ENCODE assay signal across 11 cellular contexts in the genomic region with DNA sequence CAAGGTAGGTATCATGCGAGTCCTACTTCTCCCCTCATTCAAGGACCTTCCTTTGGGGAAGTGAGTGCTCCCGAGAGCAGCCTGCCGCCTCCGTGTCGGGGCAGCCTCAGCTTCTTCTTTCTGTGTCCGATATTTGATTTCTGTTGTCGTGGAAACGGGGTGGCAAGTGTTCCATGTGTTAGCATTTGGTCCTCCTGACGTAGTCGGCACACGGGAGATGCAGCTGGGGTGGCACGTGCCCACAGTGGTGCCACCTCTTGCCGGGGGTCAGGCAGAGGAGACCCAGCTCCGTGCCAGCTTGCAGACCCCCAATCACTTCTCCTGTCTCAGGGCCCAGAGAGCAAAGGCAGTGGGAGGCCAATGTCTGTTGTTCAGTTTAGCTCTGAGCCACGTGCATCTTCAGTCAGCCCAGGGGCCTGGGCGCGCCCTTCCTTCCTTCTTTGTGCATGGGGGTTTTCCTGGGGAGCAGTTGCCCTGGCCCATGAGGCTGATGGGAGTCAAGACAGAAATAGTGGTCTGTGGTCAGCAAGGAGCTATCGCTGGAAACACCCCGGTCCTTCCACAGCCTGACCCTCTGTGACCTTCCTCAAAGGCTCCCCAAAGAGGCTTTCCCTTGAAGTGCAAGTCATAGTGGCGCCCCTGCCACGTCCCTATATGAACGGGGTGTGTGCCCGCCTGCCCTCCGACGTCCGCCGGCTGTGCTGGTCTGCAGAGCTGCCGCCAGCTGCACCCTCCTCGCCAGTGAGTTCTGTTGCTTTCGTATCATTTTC. TPM values are rescaled to one million over a fixed set of nuclear protein-coding genes. Genes with fewer than 3 reads are reported as not detected.
DNase-seq lines count a peak whose midpoint lies in the region; ATAC-seq and TF ChIP-seq lines count a peak whose summit lies in the region.
"Had no signal": no experiment of that assay in that cellular context is flagged by ENCODE, and none has a peak within 500 bp of the region (broad histone marks: within the 10 kb centered on the region; RNA-seq: fewer than 3 reads in every experiment).

No MANE protein-coding gene starts in this region.

- WGBS in esophagus muscularis mucosa, result 75% methylated on average over 23 of the region's 30 CpGs
- WGBS in ovary, 3 donors, result 87 to 91% (median 88%) methylated on average over 30 of the region's 30 CpGs

- peaks cover 49% of the 10 kb centered on the region; the same call in 1 of the 2 replicates for H4K20me1 ChIP-seq in Karpas-422 (ENCODE audit: insufficient read depth, low read depth, low read length)

- H3K9me3 ChIP-seq in esophagus muscularis mucosa (no peaks in the 10 kb centered on the region), ovary (no peaks in the 10 kb centered on the region), Karpas-422 (ENCODE audit: low read length) (no peaks in the 10 kb centered on the region)

- H3K27me3 ChIP-seq in esophagus muscularis mucosa, result no peaks in the 10 kb centered on the region
- no peaks in the 10 kb centered on the region for H3K27me3 ChIP-seq in ovary
- no peaks in the 10 kb centered on the region for H3K27me3 ChIP-seq in Karpas-422 (ENCODE audit: low read length)
- H3K27me3 ChIP-seq: cardiac muscle cell had no signal

- ATAC-seq in HG02981 (IDR thresholded peaks at IDR 0.05; ENCODE audit: unreplicated experiment), result peak; percentile 45
- ATAC-seq in activated T-helper 17 cell treated with anti-CD3 and anti-CD28 coated beads, Interleukin-2, amount 50 U/mL, for 72 hours (replicated peaks), result peak; percentile 23
- peak; percentile 74 to 79 for ATAC-seq in naive B cell (ENCODE audit: low read depth in 2 of 2)
- ATAC-seq in GM18858 (IDR thresholded peaks at IDR 0.05; ENCODE audit: unreplicated experiment), result no peak

- peak overlapping the region in 2 of 4 donors; percentile 0 to 37 for H3K27ac ChIP-seq in esophagus muscularis mucosa (replicated peaks in 1 of 4)
- no peak overlapping the region for H3K27ac ChIP-seq in ovary
- no peak overlapping the region for H3K27ac ChIP-seq in Karpas-422 (ENCODE audit: low read length)
- H3K27ac ChIP-seq: cardiac muscle cell had no signal

- H3K9ac ChIP-seq in Karpas-422 (ENCODE audit: low read length), result no peak overlapping the region

- no peaks in the 10 kb centered on the region for H3K79me2 ChIP-seq in Karpas-422 (ENCODE audit: low read length)

- H3K27ac Mint-ChIP-seq in activated T-helper 17 cell treated with anti-CD3 and anti-CD28 coated beads, Interleukin-2, amount 50 U/mL, for 72 hours, result peak overlapping the region; percentile 56
- H3K27ac Mint-ChIP-seq in naive B cell, result peak overlapping the region; percentile 98 to 100 (median 99)

- H3K27me3 Mint-ChIP-seq in activated T-helper 17 cell treated with anti-CD3 and anti-CD28 coated beads, Interleukin-2, amount 50 U/mL, for 72 hours, result no peaks in the 10 kb centered on the region
- no peaks in the 10 kb centered on the region for H3K27me3 Mint-ChIP-seq in naive B cell

- H3K9me2 ChIP-seq in Karpas-422 (replicated peaks; ENCODE audit: insufficient read depth, low read length), result no peaks in the 10 kb centered on the region

- H3K9me3 Mint-ChIP-seq in activated T-helper 17 cell treated with anti-CD3 and anti-CD28 coated beads, Interleukin-2, amount 50 U/mL, for 72 hours, result no peaks in the 10 kb centered on the region
- H3K9me3 Mint-ChIP-seq in naive B cell, result no peaks in the 10 kb centered on the region

- H3K4me3 ChIP-seq in esophagus muscularis mucosa, result no peak overlapping the region
- no peak overlapping the region for H3K4me3 ChIP-seq in ovary
- no peak overlapping the region for H3K4me3 ChIP-seq in Karpas-422 (ENCODE audit: low read length)
- H3K4me3 ChIP-seq: cardiac muscle cell had no signal

- H3K4me1 Mint-ChIP-seq in activated T-helper 17 cell treated with anti-CD3 and anti-CD28 coated beads, Interleukin-2, amount 50 U/mL, for 72 hours, result peaks cover 6% of the 10 kb centered on the region
- peaks cover 34 to 66% (median 44%) of the 10 kb centered on the region in 3 donors for H3K4me1 Mint-ChIP-seq in naive B cell

- peaks cover 0 to 18% (median 15%) of the 10 kb centered on the region in 4 donors for H3K4me1 ChIP-seq in esophagus muscularis mucosa
- H3K4me1 ChIP-seq in ovary (ENCODE audit: insufficient read depth), result peaks cover 2% of the 10 kb centered on the region
- H3K4me1 ChIP-seq in Karpas-422 (ENCODE audit: low read length), result no peaks in the 10 kb centered on the region

- DNase-seq in GF-D8 (lab: John Stamatoyannopoulos, UW) (peak; percentile 78), naive B cell (peak; percentile 86), esophagus muscularis mucosa (ENCODE audit: extremely low spot score) (no peak), ovary (no peak), Karpas-422 (no peak)
- DNase-seq: activated CD4-positive, alpha-beta T cell treated with anti-CD3 and anti-CD28 coated beads for 48 hours; NCI-H446 had no signal

- H3K4me3 Mint-ChIP-seq in activated T-helper 17 cell treated with anti-CD3 and anti-CD28 coated beads, Interleukin-2, amount 50 U/mL, for 72 hours, result no peak overlapping the region
- H3K4me3 Mint-ChIP-seq in naive B cell, result peak overlapping the region; percentile 45 to 90 (median 82)

- H3K36me3 Mint-ChIP-seq in activated T-helper 17 cell treated with anti-CD3 and anti-CD28 coated beads, Interleukin-2, amount 50 U/mL, for 72 hours (ENCODE audit: low read depth), result no peaks in the 10 kb centered on the region
- H3K36me3 Mint-ChIP-seq in naive B cell, result no peaks in the 10 kb centered on the region

- no peak overlapping the region for H2AFZ ChIP-seq in Karpas-422 (ENCODE audit: low read length)

- TF ChIP-seq EP300 in esophagus muscularis mucosa (IDR thresholded peaks at IDR 0.05) (no peak), ovary (IDR thresholded peaks at IDR 0.05) (no peak)

- TF ChIP-seq CTCF in esophagus muscularis mucosa (IDR thresholded peaks at IDR 0.05), result no peak
- no peak for TF ChIP-seq CTCF in ovary (IDR thresholded peaks at IDR 0.05)

- H3K4me2 ChIP-seq in Karpas-422 (ENCODE audit: low read depth, low read length, poor library complexity, severe bottlenecking), result no peak overlapping the region

- no peak for TF ChIP-seq POLR2A in esophagus muscularis mucosa (IDR thresholded peaks at IDR 0.05; ENCODE audit: low read depth)
- no peak for TF ChIP-seq POLR2A in ovary (IDR thresholded peaks at IDR 0.05)

- intact Hi-C loops in esophagus muscularis mucosa (cut with DNase I), result no loop called here
- intact Hi-C loops in ovary (cut with DNase I), result no loop called here

- no peaks in the 10 kb centered on the region for H3K36me3 ChIP-seq in esophagus muscularis mucosa
- H3K36me3 ChIP-seq in ovary, result no peaks in the 10 kb centered on the region
- H3K36me3 ChIP-seq in Karpas-422 (ENCODE audit: insufficient read depth, low read length), result no peaks in the 10 kb centered on the region
- H3K36me3 ChIP-seq: cardiac muscle cell had no signal

RNA-seq across cellular contexts. Expression of a gene that starts 44.5 kb away (rescaled TPM):
- total RNA-seq in activated T-helper 17 cell treated with anti-CD3 and anti-CD28 coated beads, Interleukin-2, amount 50 U/mL, for 72 hours, result 10 to 100 TPM; 50.2 to 66.1 TPM
- 10 to 100 TPM; 18.6 to 30.0 (median 21.3) TPM for polyA plus RNA-seq in naive B cell (ENCODE audit: low read depth in 6 of 6)
- 100 to 1,000 TPM in 1 of 4 donors, 10 to 100 TPM in 3; 22.0 to 107 (median 45.5) TPM for total RNA-seq in esophagus muscularis mucosa
- total RNA-seq in ovary, result 10 to 100 TPM; 12.3 to 62.9 (median 40.0) TPM
- 10 to 100 TPM; 23.0 to 29.6 TPM for polyA plus RNA-seq in ovary
- 24.9 and 32.6 TPM in 2 replicates for total RNA-seq in Karpas-422 (2014; rRNA removed; shearing (Covaris generic); ENCODE audit: low replicate concordance)

Comparison
In these comparisons a context has a peak if more than half of its experiments do, and no peak if none do; other contexts are left out.
1. DNase-seq: peak in GF-D8 (single experiment) and naive B cell (single experiment); none in esophagus muscularis mucosa (single experiment), ovary (0 of 5) and Karpas-422 (single experiment).